16 cellular contexts compared by ENCODE assay signal in genomic region chr12:3795096-3795799, GRCh38. TPM values are rescaled to one million over a fixed set of nuclear protein-coding genes. Genes with fewer than 3 reads are reported as not detected.
DNase-seq lines count a peak whose midpoint lies in the region; ATAC-seq and TF ChIP-seq lines count a peak whose summit lies in the region.
"Had no signal": no experiment of that assay in that cellular context is flagged by ENCODE, and none has a peak within 500 bp of the region (broad histone marks: within the 10 kb centered on the region; RNA-seq: fewer than 3 reads in every experiment).

No MANE protein-coding gene starts in this region.

- TF ChIP-seq CTCF in breast epithelium (IDR thresholded peaks at IDR 0.05): no peak
- no peak for TF ChIP-seq CTCF in tibial artery (IDR thresholded peaks at IDR 0.05)

- H3K9me3 ChIP-seq in breast epithelium: no peaks in the 10 kb centered on the region
- no peaks in the 10 kb centered on the region for H3K9me3 ChIP-seq in tibial artery
- H3K9me3 ChIP-seq: gastroesophageal sphincter, neutrophil had no signal

- no peaks in the 10 kb centered on the region for H3K4me1 ChIP-seq in breast epithelium
- H3K4me1 ChIP-seq in tibial artery: no peaks in the 10 kb centered on the region
- H3K4me1 ChIP-seq: gastroesophageal sphincter had no signal

- no peak overlapping the region for H3K27ac ChIP-seq in breast epithelium
- no peak overlapping the region for H3K27ac ChIP-seq in tibial artery
- H3K27ac ChIP-seq: gastroesophageal sphincter, neutrophil had no signal

- no peak for TF ChIP-seq POLR2A in breast epithelium (IDR thresholded peaks at IDR 0.05)

- intact Hi-C loops in left colon (cut with DNase I, micrococcal nuclease) (no loop called here), breast epithelium (cut with DNase I; ENCODE audit: low total_unique reads) (no loop called here), tibial artery (cut with DNase I; ENCODE audit: low total_unique reads) (no loop called here)

- H3K4me3 ChIP-seq in breast epithelium: no peak overlapping the region
- H3K4me3 ChIP-seq in tibial artery: no peak overlapping the region
- H3K4me3 ChIP-seq: gastroesophageal sphincter had no signal

- H3K27me3 ChIP-seq in breast epithelium (no peaks in the 10 kb centered on the region), tibial artery (no peaks in the 10 kb centered on the region)
- H3K27me3 ChIP-seq: gastroesophageal sphincter, neutrophil had no signal

- DNase-seq in DMS79 (lab: John Stamatoyannopoulos, UW) (peak; percentile 30), NCI-H187 (lab: John Stamatoyannopoulos, UW) (peak; percentile 27 to 39), NCI-H526 (lab: John Stamatoyannopoulos, UW) (peak; percentile 67 to 71), left colon (no peak), HCEC 1CT (no peak), breast epithelium (ENCODE audit: low spot score in 2 of 2) (no peak), tibial artery (no peak)
- DNase-seq in stimulated activated CD4-positive, alpha-beta T cell treated with anti-CD3 and anti-CD28 coated beads, Interleukin-2, amount 100 ng/mL, for 24 hours: no peak
- DNase-seq: activated CD4-positive, alpha-beta T cell treated with anti-CD3 and anti-CD28 coated beads, Interleukin-2, amount 50 U/mL, for 48 hours; cerebellar nuclear complex; NK-92 treated with Interleukin-12 subunit alpha and Interleukin-12 subunit beta, amount 100 ng/mL, for 24 hours; stimulated activated CD4-positive, alpha-beta T cell treated with anti-CD3 and anti-CD28 coated beads, Interleukin-4, amount 100 ng/mL, for 24 hours; trophoblast cell had no signal

- no peaks in the 10 kb centered on the region for H3K36me3 ChIP-seq in breast epithelium
- peaks cover 0 to 6% (median 0%) of the 10 kb centered on the region in 3 donors for H3K36me3 ChIP-seq in tibial artery
- H3K36me3 ChIP-seq: neutrophil had no signal

- peak; percentile 38 for ATAC-seq in left colon
- ATAC-seq: gastroesophageal sphincter, Right ventricle myocardium inferior had no signal

RNA-seq across cellular contexts. Expression of gene CRACR2A, which starts 42.3 kb away (rescaled TPM):
- total RNA-seq in left colon (10 to 100 TPM; 63.3 to 68.5 TPM), breast epithelium (10 to 100 TPM in 2 of 3 donors, 1 to 10 TPM in 1; 5.3 to 17.3 (median 15.1) TPM)

Comparison
In these comparisons a context has a peak if more than half of its experiments do, and no peak if none do; other contexts are left out.
1. DNase-seq: peak in DMS79 (single experiment), NCI-H187 (2 of 2) and NCI-H526 (2 of 2); none in left colon (0 of 2), HCEC 1CT (single experiment), breast epithelium (0 of 2), stimulated activated CD4-positive, alpha-beta T cell treated with anti-CD3 and anti-CD28 coated beads, Interleukin-2, amount 100 ng/mL, for 24 hours (0 of 2) and tibial artery (0 of 2).